In the genomic region with DNA sequence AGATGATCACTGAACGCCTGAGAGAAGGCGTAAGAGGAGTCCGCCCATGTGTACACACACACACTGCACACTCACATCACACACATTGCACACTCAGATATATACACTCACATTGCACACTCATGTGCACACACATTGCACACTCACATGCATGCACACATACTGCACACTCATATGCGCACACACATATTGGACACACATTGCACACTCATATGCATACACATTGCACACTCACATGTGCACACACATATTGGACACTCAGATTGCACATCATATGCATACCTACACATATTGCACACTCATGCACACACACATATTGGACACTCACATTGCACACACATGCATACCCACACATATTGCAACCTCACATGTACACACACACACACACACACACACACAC, we compare ENCODE assay signal across 28 cellular contexts.
DNase-seq lines count a peak whose midpoint lies in the region; ATAC-seq, FAIRE-seq and TF ChIP-seq lines count a peak whose summit lies in the region.
"Had no signal": no experiment of that assay in that cellular context is flagged by ENCODE, and none has a peak within 500 bp of the region (broad histone marks: within the 10 kb centered on the region; RNA-seq: fewer than 3 reads in every experiment).

No MANE protein-coding gene starts in this region.

- POLR2A ChIA-PET in HepG2 (lab: Yijun Ruan, JAX): no interaction called here
- POLR2A ChIA-PET in GM12878 (lab: Charles Lee): no interaction called here

- TF ChIP-seq POLR2A in HepG2 (IDR thresholded peaks at IDR 0.05; ENCODE audit: insufficient read depth in 1 of 2, low read depth in 2 of 2, low read length in 2 of 2) (no peak), right lobe of liver (IDR thresholded peaks at IDR 0.05) (no peak), GM12878 (IDR thresholded peaks at IDR 0.05; ENCODE audit: low read depth, low read length) (no peak)

- H3K4me1 ChIP-seq in HepG2 (ENCODE audit: insufficient read depth, low read length): no peaks in the 10 kb centered on the region
- no peaks in the 10 kb centered on the region for H3K4me1 ChIP-seq in right lobe of liver
- H3K4me1 ChIP-seq in GM12878 (ENCODE audit: control insufficient read depth, insufficient read depth, low read length): no peaks in the 10 kb centered on the region
- H3K4me1 ChIP-seq in osteoblast (ENCODE audit: insufficient read depth, low read length): peaks cover 10% of the 10 kb centered on the region
- no peaks in the 10 kb centered on the region for H3K4me1 ChIP-seq in right atrium auricular region
- H3K4me1 ChIP-seq: BE2C had no signal

- DNase-seq in HepG2 (ENCODE audit: low spot score): no peak
- DNase-seq in right lobe of liver: no peak
- DNase-seq in GM12878 (ENCODE audit: low read depth, low spot score): peak; percentile 1
- peak; percentile 14 for DNase-seq in osteoblast (ENCODE audit: insufficient read length, low spot score, missing footprints)
- no peak for DNase-seq in right atrium auricular region (ENCODE audit: low spot score)
- no peak for DNase-seq in posterior vena cava (ENCODE audit: low spot score)
- DNase-seq: 8988T; ACHN; BE2C; CD8-positive, alpha-beta memory T cell; DMS 273 treated with DMSO at 0.1 percent for 48 hours; DMS79; EL; GDM1; MM.1S; NCI-H1417; NCI-H1694; NCI-H2081; NCI-H2227 treated with DMSO at 0.1 percent for 48 hours; NCI-H69; SIG-M5 had no signal

- peaks cover 2 to 21% of the 10 kb centered on the region in 2 experiments; a peak in 3 of 5 replicates for H3K27me3 ChIP-seq in HepG2 (ENCODE audit: control insufficient read depth in 1 of 2, insufficient read depth in 2 of 2, low read length in 2 of 2)
- no peaks in the 10 kb centered on the region for H3K27me3 ChIP-seq in right lobe of liver
- no peaks in the 10 kb centered on the region; a peak in 1 of 4 replicates for H3K27me3 ChIP-seq in GM12878 (replicated peaks in 1 of 2; ENCODE audit: control insufficient read depth in 2 of 2, insufficient read depth in 2 of 2, low read length in 1 of 2)
- H3K27me3 ChIP-seq in osteoblast (ENCODE audit: insufficient read depth, low read length): peaks cover 36% of the 10 kb centered on the region
- no peaks in the 10 kb centered on the region for H3K27me3 ChIP-seq in right atrium auricular region
- H3K27me3 ChIP-seq: BE2C had no signal

- intact Hi-C loops in HepG2 (cut with micrococcal nuclease; ENCODE audit: unreplicated experiment) (no loop called here), right lobe of liver (cut with DNase I) (no loop called here), GM12878 (cut with micrococcal nuclease; ENCODE audit: unreplicated experiment) (no loop called here), posterior vena cava (cut with DNase I) (no loop called here)

- no peaks in the 10 kb centered on the region for H4K20me1 ChIP-seq in HepG2 (ENCODE audit: insufficient read depth, low read length)
- H4K20me1 ChIP-seq in GM12878 (ENCODE audit: control insufficient read depth, insufficient read depth): no peaks in the 10 kb centered on the region
- no peaks in the 10 kb centered on the region for H4K20me1 ChIP-seq in osteoblast (ENCODE audit: insufficient read depth, low read length)

- ATAC-seq in HepG2 (no peak), right lobe of liver (no peak), GM12878 (no peak), HG03378 (IDR thresholded peaks at IDR 0.05; ENCODE audit: unreplicated experiment) (no peak), GM18868 (IDR thresholded peaks at IDR 0.05; ENCODE audit: unreplicated experiment) (no peak)
- ATAC-seq: Panc1, SK-N-SH treated with all-trans-retinoic acid at 6 μM for 48 hours had no signal

- TF ChIP-seq RAD21 in HepG2 (CRISPR knock-in tag; IDR thresholded peaks at IDR 0.05) (no peak), GM12878 (IDR thresholded peaks at IDR 0.05; ENCODE audit: insufficient read depth, low read depth, low read length) (no peak)

- TF ChIP-seq CTCF in HepG2 (CRISPR knock-in tag; IDR thresholded peaks at IDR 0.05) (no peak), right lobe of liver (IDR thresholded peaks at IDR 0.05) (no peak), GM12878 (IDR thresholded peaks at IDR 0.05 in 2 of 3, conservative IDR thresholded peaks at IDR 0.05 in 1 of 3; ENCODE audit: control insufficient read depth in 2 of 3, extremely low read depth in 1 of 3, insufficient read depth in 1 of 3, low read depth in 3 of 3, low read length in 3 of 3) (no peak), osteoblast (IDR thresholded peaks at IDR 0.05; ENCODE audit: extremely low read depth, low read depth, low read length) (no peak), right atrium auricular region (IDR thresholded peaks at IDR 0.05) (no peak)

- H3K4me3 ChIP-seq in HepG2 (replicated peaks in 1 of 3; ENCODE audit: insufficient read depth in 1 of 3, low read depth in 2 of 3, low read length in 3 of 3) (no peak overlapping the region), right lobe of liver (no peak overlapping the region), GM12878 (no peak overlapping the region), osteoblast (ENCODE audit: insufficient read depth, low read length) (no peak overlapping the region), right atrium auricular region (no peak overlapping the region)

- WGBS in HepG2 (ENCODE audit: low lambda C conversion rate): 59% methylated on average over 4 of the region's 4 CpGs
- WGBS in right lobe of liver (ENCODE audit: insufficient coverage, low coverage, low lambda C conversion rate, missing lambda C conversion rate): 43% methylated on average over 1 of the region's 4 CpGs
- 86% methylated on average over 4 of the region's 4 CpGs for WGBS in GM12878 (ENCODE audit: insufficient coverage, insufficient replicate concordance, low lambda C conversion rate, missing lambda C conversion rate)

- H3K27ac ChIP-seq in HepG2 (ENCODE audit: extremely low read length, insufficient read depth, low read length) (no peak overlapping the region), right lobe of liver (no peak overlapping the region), GM12878 (ENCODE audit: control insufficient read depth, insufficient read depth) (no peak overlapping the region), osteoblast (ENCODE audit: low read depth, low read length) (no peak overlapping the region), right atrium auricular region (no peak overlapping the region)
- H3K27ac ChIP-seq: KMS-11 had no signal

- H3K79me2 ChIP-seq in HepG2 (ENCODE audit: insufficient read depth, low read length) (no peaks in the 10 kb centered on the region), GM12878 (ENCODE audit: control insufficient read depth, insufficient read depth, low read length) (no peaks in the 10 kb centered on the region), osteoblast (ENCODE audit: insufficient read depth, low read length) (no peaks in the 10 kb centered on the region)

- TF ChIP-seq EP300 in HepG2 (IDR thresholded peaks at IDR 0.05; ENCODE audit: low read depth in 2 of 2, low read length in 2 of 2) (no peak), HepG2 (CRISPR knock-in tag; IDR thresholded peaks at IDR 0.05; ENCODE audit: borderline replicate concordance) (no peak), GM12878 (IDR thresholded peaks at IDR 0.05; ENCODE audit: borderline replicate concordance in 1 of 2, control insufficient read depth in 1 of 2, low read depth in 2 of 2, low read length in 2 of 2) (no peak)

- CTCF ChIA-PET in HepG2 (lab: Yijun Ruan, JAX; ENCODE audit: low intra/inter-chr PET ratio, low total read pairs) (no interaction called here), GM12878 (lab: Yijun Ruan, JAX) (no interaction called here)

- in situ Hi-C loops in HepG2 (cut with HindIII; ENCODE audit: extremely low pct_ligation_motif_present, low pct_unique_long_range_greater_than_20kb): no loop called here
- in situ Hi-C loops in GM12878 (cut with MboI): no loop called here

- FAIRE-seq in HepG2 (lab: Jason Lieb, UNC) (no peak), GM12878 (lab: Jason Lieb, UNC) (no peak)
- FAIRE-seq: GM12892, H54 had no signal

- SMC1A ChIA-PET in GM12878 (lab: Charles Lee; ENCODE audit: uncharacterized antibody, unreplicated experiment): no interaction called here

- H3K36me3 ChIP-seq in HepG2 (replicated peaks in 1 of 2; ENCODE audit: control insufficient read depth in 1 of 2, insufficient read depth in 2 of 2, low read length in 2 of 2) (no peaks in the 10 kb centered on the region), right lobe of liver (no peaks in the 10 kb centered on the region), GM12878 (ENCODE audit: control insufficient read depth in 2 of 2, insufficient read depth in 2 of 2, low read length in 1 of 2) (no peaks in the 10 kb centered on the region), osteoblast (ENCODE audit: insufficient read depth, low read length) (no peaks in the 10 kb centered on the region), right atrium auricular region (no peaks in the 10 kb centered on the region)
- H3K36me3 ChIP-seq: BE2C had no signal

- H3K9ac ChIP-seq in HepG2 (ENCODE audit: insufficient read depth, low read depth, low read length) (no peak overlapping the region), GM12878 (ENCODE audit: control insufficient read depth, insufficient read depth, low read length) (no peak overlapping the region)
- H3K9ac ChIP-seq: KMS-11 had no signal

- RAD21 ChIA-PET in GM12878 (lab: Charles Lee; ENCODE audit: unreplicated experiment): no interaction called here

- H3K9me3 ChIP-seq in HepG2 (ENCODE audit: low read length): no peaks in the 10 kb centered on the region
- H3K9me3 ChIP-seq in right lobe of liver: no peaks in the 10 kb centered on the region
- H3K9me3 ChIP-seq in GM12878 (replicated peaks; ENCODE audit: control insufficient read depth, insufficient read depth, low read length): no peaks in the 10 kb centered on the region
- H3K9me3 ChIP-seq in osteoblast (ENCODE audit: low read depth, low read length): no peaks in the 10 kb centered on the region
- H3K9me3 ChIP-seq in right atrium auricular region: no peaks in the 10 kb centered on the region
- H3K9me3 ChIP-seq: BE2C had no signal

- BruUV-seq in HepG2 (replicated peaks; lab: Mats Ljungman, UMichigan): no TSS peak
- BruUV-seq in GM12878 (replicated peaks; lab: Mats Ljungman, UMichigan): no TSS peak

- H3K4me2 ChIP-seq in HepG2 (ENCODE audit: low read depth, low read length): no peak overlapping the region
- H3K4me2 ChIP-seq in GM12878 (ENCODE audit: control insufficient read depth, insufficient read depth): no peak overlapping the region
- H3K4me2 ChIP-seq in osteoblast (ENCODE audit: insufficient read depth, low read length): no peak overlapping the region
- H3K4me2 ChIP-seq: KMS-11 had no signal

- no peak overlapping the region for H2AFZ ChIP-seq in HepG2 (ENCODE audit: low read length)
- H2AFZ ChIP-seq in GM12878 (ENCODE audit: control insufficient read depth, low read depth, low read length): no peak overlapping the region
- no peak overlapping the region for H2AFZ ChIP-seq in osteoblast (ENCODE audit: low read length)

TF ChIP-seq in HepG2, 621 proteins besides CTCF, POLR2A, EP300 and RAD21 (continues in another document):
- no peak for TF ChIP-seq ZNF317 (CRISPR knock-in tag; IDR thresholded peaks at IDR 0.05)
- no peak for TF ChIP-seq MTF2 (CRISPR knock-in tag; IDR thresholded peaks at IDR 0.05; ENCODE audit: borderline replicate concordance)

TF ChIP-seq in GM12878, 131 proteins besides CTCF, POLR2A, EP300 and RAD21 (continues in another document):
- TF ChIP-seq NFIC (IDR thresholded peaks at IDR 0.05; ENCODE audit: low read depth, low read length): peak; percentile 36; the same call in 1 of the 2 replicates

Comparison
In these comparisons a context has a peak if more than half of its experiments do, and no peak if none do; other contexts are left out.
1. DNase-seq: peak in GM12878 (single experiment) and osteoblast (single experiment); none in HepG2 (single experiment), right lobe of liver (0 of 3), right atrium auricular region (single experiment) and posterior vena cava (single experiment).